Comparison of ENCODE assay signal across 5 cellular contexts in genomic region chr13:53089951-53090350, GRCh38.
"Had no signal": no experiment of that assay in that cellular context is flagged by ENCODE, and none has a peak within 500 bp of the region (broad histone marks: within the 10 kb centered on the region; RNA-seq: fewer than 3 reads in every experiment).

No MANE protein-coding gene starts in this region.

- DNase-seq: H9, HCEC 1CT had no signal

- H3K4me3 ChIP-seq: GM23338 had no signal

- H2AFZ ChIP-seq: GM23338 had no signal

- ATAC-seq: GM23338, HepG2 had no signal

- H3K4me2 ChIP-seq: GM23338 had no signal

- H3K27ac ChIP-seq: HL-60 had no signal
